ENCODE assay signal across 16 cellular contexts in genomic region chr7:77276120-77276519, GRCh38.
DNase-seq lines count a peak whose midpoint lies in the region; ATAC-seq and TF ChIP-seq lines count a peak whose summit lies in the region.
"Had no signal": no experiment of that assay in that cellular context is flagged by ENCODE, and none has a peak within 500 bp of the region (broad histone marks: within the 10 kb centered on the region; RNA-seq: fewer than 3 reads in every experiment).

No MANE protein-coding gene starts in this region.

- CTCF ChIA-PET in IMR-90 (lab: Yijun Ruan, JAX): interaction anchor here (0.6 to 1.3 kb wide), 4 partner anchors 21 to 40 kb away, joined by 3 to 6 read pairs (median 3); no protein-coding TSS in a partner anchor

- in situ Hi-C loops in IMR-90 (cut with MboI; ENCODE audit: low sequenced_read_pairs): no loop called here

- DNase-seq in IMR-90 (peak; percentile 65), T-helper 17 cell (no peak), mesenchymal stem cell (peak; percentile 71), middle frontal gyrus (ENCODE audit: extremely low spot score, low spot score) (no peak), NCI-H2029 (lab: John Stamatoyannopoulos, UW) (no peak), BE2C (no peak)
- DNase-seq: activated CD4-positive, alpha-beta T cell treated with anti-CD3 and anti-CD28 coated beads, Interleukin-2, amount 50 U/mL, for 48 hours; amygdala; NCI-H1417; nucleus accumbens; stimulated activated naive CD8-positive, alpha-beta T cell treated with anti-CD3 and anti-CD28 coated beads, Interleukin-15, Interleukin-2, amounts not matched to agents 100 U/mL and 50 U/mL, for 24 hours; transverse colon had no signal

- H2BK120ac ChIP-seq in IMR-90 (ENCODE audit: low read depth, low read length) (peak overlapping the region; percentile 93), mesenchymal stem cell (ENCODE audit: low read depth, low read length) (no peak overlapping the region)

- H4K91ac ChIP-seq in IMR-90 (ENCODE audit: insufficient read depth, low read depth, low read length): peak overlapping the region; percentile 94; the same call in 1 of the 2 replicates
- H4K91ac ChIP-seq in mesenchymal stem cell (ENCODE audit: low read length): no peak overlapping the region

- no peak overlapping the region for H2BK12ac ChIP-seq in mesenchymal stem cell (ENCODE audit: low read length in 2 of 2)

- H4K20me1 ChIP-seq in BLaER1 treated with 17β-estradiol and CSF1 and Interleukin-3, amounts not matched to agents 10 nM and 100 nM: no peaks in the 10 kb centered on the region
- no peaks in the 10 kb centered on the region for H4K20me1 ChIP-seq in IMR-90 (ENCODE audit: insufficient read depth, low read length)

- TF ChIP-seq RAD21 in IMR-90 (IDR thresholded peaks at IDR 0.05; ENCODE audit: low read length): no peak

- POLR2A ChIA-PET in IMR-90 (lab: Charles Lee; ENCODE audit: unreplicated experiment): no interaction called here

- dilution Hi-C loops in IMR-90 (cut with HindIII; ENCODE audit: low sequenced_read_pairs, unreplicated experiment): no loop called here

- peak; percentile 40 for ATAC-seq in IMR-90 (ENCODE audit: low read depth)
- ATAC-seq in T-helper 17 cell: peak; percentile 88
- no peak for ATAC-seq in HG03097 (IDR thresholded peaks at IDR 0.05; ENCODE audit: low FRiP score, unreplicated experiment)
- ATAC-seq: GM12878; stimulated activated naive CD8-positive, alpha-beta T cell treated with anti-CD3 and anti-CD28 coated beads, Interleukin-15, Interleukin-2, amounts not matched to agents 100 U/mL and 50 U/mL, for 24 hours had no signal

- H3K4ac ChIP-seq in IMR-90 (ENCODE audit: low read depth, low read length): peak overlapping the region; percentile 93
- H3K4ac ChIP-seq in mesenchymal stem cell (ENCODE audit: low read depth in 1 of 2, low read length in 2 of 2): no peak overlapping the region

- TF ChIP-seq POLR2A in IMR-90 (IDR thresholded peaks at IDR 0.05; ENCODE audit: low read depth, low read length): no peak

- peak overlapping the region; percentile 92 for H2BK5ac ChIP-seq in IMR-90 (ENCODE audit: low read depth, low read length, poor library complexity, severe bottlenecking)
- H2BK5ac ChIP-seq in mesenchymal stem cell (ENCODE audit: low read depth, low read length, poor library complexity, severe bottlenecking): no peak overlapping the region

- peak overlapping the region; percentile 97 for H2BK20ac ChIP-seq in IMR-90 (ENCODE audit: low read depth, low read length)

- peak overlapping the region; percentile 86 for H3K56ac ChIP-seq in IMR-90 (ENCODE audit: extremely low read depth, insufficient read depth, low read length)

- no peaks in the 10 kb centered on the region for H3K79me1 ChIP-seq in IMR-90 (ENCODE audit: low read depth in 1 of 2, low read length in 2 of 2)
- H3K79me1 ChIP-seq in mesenchymal stem cell (replicated peaks; ENCODE audit: low read length, poor library complexity, severe bottlenecking): no peaks in the 10 kb centered on the region

- H3K27me3 Mint-ChIP-seq in T-helper 17 cell: no peaks in the 10 kb centered on the region

- H3K27me3 ChIP-seq in BLaER1 treated with 17β-estradiol and CSF1 and Interleukin-3, amounts not matched to agents 10 nM and 100 nM: no peaks in the 10 kb centered on the region
- H3K27me3 ChIP-seq in IMR-90 (ENCODE audit: control insufficient read depth, insufficient read depth, low read length) (no peaks in the 10 kb centered on the region), mesenchymal stem cell (ENCODE audit: control insufficient read depth in 1 of 2, insufficient read depth in 1 of 2, low read length in 2 of 2) (no peaks in the 10 kb centered on the region), BE2C (peaks cover 8% of the 10 kb centered on the region)
- H3K27me3 ChIP-seq: transverse colon had no signal

- H3K27ac Mint-ChIP-seq in T-helper 17 cell: peak overlapping the region; percentile 70

- H3K18ac ChIP-seq in IMR-90 (ENCODE audit: low read depth, low read length) (peak overlapping the region; percentile 83), mesenchymal stem cell (ENCODE audit: low read depth in 1 of 2, low read length in 2 of 2) (no peak overlapping the region)

- peak overlapping the region; percentile 99; the same call in 1 of the 2 replicates for H2AK5ac ChIP-seq in IMR-90 (ENCODE audit: low read depth, low read length)
- H2AK5ac ChIP-seq in mesenchymal stem cell (ENCODE audit: low read length, severe bottlenecking): no peak overlapping the region

- TF ChIP-seq CTCF in IMR-90 (conservative IDR thresholded peaks at IDR 0.05; ENCODE audit: low read depth, low read length): no peak
- TF ChIP-seq CTCF in BE2C (IDR thresholded peaks at IDR 0.05; ENCODE audit: low read depth, low read length): no peak

- BruUV-seq in IMR-90 (replicated peaks; lab: Mats Ljungman, UMichigan): no TSS peak

- peaks cover 0 to 14% (median 8%) of the 10 kb centered on the region in 10 experiments; a peak in 14 of 20 replicates for H3K4me1 ChIP-seq in BLaER1 treated with 17β-estradiol and CSF1 and Interleukin-3, amounts not matched to agents 10 nM and 100 nM
- H3K4me1 ChIP-seq in IMR-90 (ENCODE audit: control insufficient read depth, insufficient read depth, low read length) (peaks cover 10% of the 10 kb centered on the region), mesenchymal stem cell (ENCODE audit: control insufficient read depth, insufficient read depth, low read depth, low read length) (no peaks in the 10 kb centered on the region), BE2C (no peaks in the 10 kb centered on the region)

- H3K9me3 ChIP-seq in BLaER1 treated with 17β-estradiol and CSF1 and Interleukin-3, amounts not matched to agents 10 nM and 100 nM (replicated peaks in 1 of 11): no peaks in the 10 kb centered on the region
- H3K9me3 ChIP-seq in IMR-90 (ENCODE audit: control insufficient read depth, insufficient read depth, low read length) (no peaks in the 10 kb centered on the region), T-helper 17 cell (ENCODE audit: control insufficient read depth, low read length, poor library complexity, severe bottlenecking) (no peaks in the 10 kb centered on the region), mesenchymal stem cell (ENCODE audit: control insufficient read depth, low read length) (no peaks in the 10 kb centered on the region), BE2C (no peaks in the 10 kb centered on the region)
- H3K9me3 ChIP-seq: transverse colon had no signal

- H3K14ac ChIP-seq in IMR-90 (replicated peaks; ENCODE audit: low read depth, low read length): peak overlapping the region; percentile 88
- no peak overlapping the region for H3K14ac ChIP-seq in mesenchymal stem cell (ENCODE audit: low read length in 2 of 2)

- peaks cover 0 to 5% (median 0%) of the 10 kb centered on the region in 11 experiments; a peak in 1 of 22 replicates for H3K36me3 ChIP-seq in BLaER1 treated with 17β-estradiol and CSF1 and Interleukin-3, amounts not matched to agents 10 nM and 100 nM
- no peaks in the 10 kb centered on the region for H3K36me3 ChIP-seq in IMR-90 (ENCODE audit: control insufficient read depth, insufficient read depth, low read length)
- H3K36me3 ChIP-seq in mesenchymal stem cell (ENCODE audit: control insufficient read depth in 1 of 2, insufficient read depth in 2 of 2, low read depth in 1 of 2, low read length in 2 of 2): peaks cover 0 to 3% of the 10 kb centered on the region in 2 experiments
- H3K36me3 ChIP-seq in BE2C: no peaks in the 10 kb centered on the region
- H3K36me3 ChIP-seq: transverse colon had no signal

- H3K4me3 Mint-ChIP-seq in T-helper 17 cell: no peak overlapping the region

- no peak overlapping the region for H3K4me3 ChIP-seq in BLaER1 treated with 17β-estradiol and CSF1 and Interleukin-3, amounts not matched to agents 10 nM and 100 nM
- H3K4me3 ChIP-seq in IMR-90 (ENCODE audit: insufficient read depth, low read depth, low read length): no peak overlapping the region
- no peak overlapping the region for H3K4me3 ChIP-seq in mesenchymal stem cell (ENCODE audit: insufficient read depth in 1 of 2, low read depth in 1 of 2, low read length in 2 of 2)
- no peak overlapping the region for H3K4me3 ChIP-seq in BE2C (ENCODE audit: low read depth, low read length)
- H3K4me3 ChIP-seq: GM12878, smooth muscle cell, transverse colon had no signal

- H4K8ac ChIP-seq in IMR-90 (ENCODE audit: low read depth in 2 of 2, low read length in 2 of 2) (peak overlapping the region; percentile 92 to 94), mesenchymal stem cell (ENCODE audit: low read length) (no peak overlapping the region)

- peaks cover 5% of the 10 kb centered on the region for H3K36me3 Mint-ChIP-seq in T-helper 17 cell (ENCODE audit: low read depth)

- no CpG with 5 or more reads among the region's 4 CpGs for WGBS in IMR-90 (ENCODE audit: extremely low coverage in 2 of 2, insufficient read length in 1 of 2), 2 experiments
- 83% methylated on average over 1 of the region's 4 CpGs for WGBS in mesenchymal stem cell

- intact Hi-C loops in IMR-90 (cut with micrococcal nuclease): no loop called here

- H2AK9ac ChIP-seq in IMR-90 (replicated peaks; ENCODE audit: low read depth, low read length, poor library complexity): no peak overlapping the region

- peaks cover 3% of the 10 kb centered on the region; the same call in 1 of the 2 replicates for H3K9me1 ChIP-seq in IMR-90 (ENCODE audit: insufficient read depth, low read length)

- H3K23ac ChIP-seq in IMR-90 (ENCODE audit: low read depth, low read length) (peak overlapping the region; percentile 68; the same call in 1 of the 2 replicates), mesenchymal stem cell (ENCODE audit: low read length in 2 of 2) (no peak overlapping the region)

- peak overlapping the region in 9 of 11 experiments; percentile 2 to 51 (median 31); a peak in 9 of 22 replicates for H3K4me2 ChIP-seq in BLaER1 treated with 17β-estradiol and CSF1 and Interleukin-3, amounts not matched to agents 10 nM and 100 nM
- H3K4me2 ChIP-seq in IMR-90 (ENCODE audit: low read depth, low read length) (no peak overlapping the region), mesenchymal stem cell (ENCODE audit: low read length, poor library complexity, severe bottlenecking) (no peak overlapping the region)
- H3K4me2 ChIP-seq: smooth muscle cell had no signal

- H4K5ac ChIP-seq in IMR-90 (ENCODE audit: low read depth, low read length): peak overlapping the region; percentile 66; the same call in 1 of the 2 replicates

- H3K9ac ChIP-seq in BLaER1 treated with 17β-estradiol and CSF1 and Interleukin-3, amounts not matched to agents 10 nM and 100 nM: no peak overlapping the region
- H3K9ac ChIP-seq in IMR-90 (ENCODE audit: low read depth, low read length) (no peak overlapping the region), mesenchymal stem cell (ENCODE audit: low read length) (no peak overlapping the region)

- H2AFZ ChIP-seq in IMR-90 (replicated peaks; ENCODE audit: low read length, poor library complexity): no peak overlapping the region
- H2AFZ ChIP-seq in mesenchymal stem cell (ENCODE audit: low read depth, low read length): no peak overlapping the region

- H2BK15ac ChIP-seq in IMR-90 (ENCODE audit: low read depth, low read length) (peak overlapping the region; percentile 99; the same call in 2 of the 3 replicates), mesenchymal stem cell (ENCODE audit: low read depth, poor library complexity, severe bottlenecking) (no peak overlapping the region)

- H3K27ac ChIP-seq in BLaER1 treated with 17β-estradiol and CSF1 and Interleukin-3, amounts not matched to agents 10 nM and 100 nM: no peak overlapping the region
- peak overlapping the region; percentile 97 for H3K27ac ChIP-seq in IMR-90 (ENCODE audit: insufficient read depth, low read length)
- no peak overlapping the region for H3K27ac ChIP-seq in mesenchymal stem cell (ENCODE audit: low read length, poor library complexity, severe bottlenecking)
- H3K27ac ChIP-seq: transverse colon had no signal

- peaks cover 10% of the 10 kb centered on the region for H3K4me1 Mint-ChIP-seq in T-helper 17 cell

Comparison
In these comparisons a context has a peak if more than half of its experiments do, and no peak if none do; other contexts are left out.
1. H3K4me2 ChIP-seq: peak in BLaER1 treated with 17β-estradiol and CSF1 and Interleukin-3, amounts not matched to agents 10 nM and 100 nM (9 of 11); none in IMR-90 (single experiment) and mesenchymal stem cell (single experiment).
2. DNase-seq: peak in IMR-90 (single experiment) and mesenchymal stem cell (single experiment); none in T-helper 17 cell (0 of 3), middle frontal gyrus (single experiment), NCI-H2029 (single experiment) and BE2C (single experiment).